In genomic region chr16:4766875-4767628, GRCh38 we compare ENCODE assay signal across 1 cellular context.
TF ChIP-seq lines count a peak whose summit lies in the region.

TSS of gene ZNF500 (minus strand) at chr16:4767162. CDS start at chr16:4765978, 1,184 bp downstream.

TF ChIP-seq in HEK293, 187 proteins besides CTCF, POLR2A, EP300 and RAD21 (continued from another document):
- no peak for TF ChIP-seq INSM2 (tag by site-specific recombination; IDR thresholded peaks at IDR 0.05)
- TF ChIP-seq ZSCAN5A (tag by site-specific recombination; IDR thresholded peaks at IDR 0.05), result peak; percentile 59; the same call in 1 of the 2 replicates
- peak; percentile 61; the same call in 1 of the 2 replicates for TF ChIP-seq KLF7 (tag by site-specific recombination; IDR thresholded peaks at IDR 0.05; ENCODE audit: borderline replicate concordance)
- peak; percentile 61; the same call in 1 of the 2 replicates for TF ChIP-seq ZNF24 (tag by site-specific recombination; IDR thresholded peaks at IDR 0.05)
- peak; percentile 43 for TF ChIP-seq ZBTB11 (tag by site-specific recombination; conservative IDR thresholded peaks at IDR 0.05; ENCODE audit: low read depth)
- TF ChIP-seq ZBTB48 (tag by site-specific recombination; IDR thresholded peaks at IDR 0.05), result peak; percentile 81
- TF ChIP-seq ZNF112 (tag by site-specific recombination; IDR thresholded peaks at IDR 0.05), result no peak
- TF ChIP-seq SP2 (tag by site-specific recombination; IDR thresholded peaks at IDR 0.05), result peak; percentile 94
- TF ChIP-seq ZNF394 (tag by site-specific recombination; IDR thresholded peaks at IDR 0.05; ENCODE audit: borderline replicate concordance), result peak; percentile 58; the same call in 1 of the 2 replicates
- peak; percentile 71 for TF ChIP-seq PRDM10 (tag by site-specific recombination; IDR thresholded peaks at IDR 0.05)
TF ChIP-seq in HEK293: peak in this region for 48.
